In genomic region chr1:167443757-167444156, GRCh38 we compare ENCODE assay signal across 30 cellular contexts.
DNase-seq lines count a peak whose midpoint lies in the region; ATAC-seq, FAIRE-seq and TF ChIP-seq lines count a peak whose summit lies in the region.
"Had no signal": no experiment of that assay in that cellular context is flagged by ENCODE, and none has a peak within 500 bp of the region (broad histone marks: within the 10 kb centered on the region; RNA-seq: fewer than 3 reads in every experiment).

No MANE protein-coding gene starts in this region.

- 19% methylated on average over 5 of the region's 5 CpGs for WGBS in K562 (ENCODE audit: insufficient coverage, low coverage, missing lambda C conversion rate)

- no peak for ATAC-seq in RWPE2 (ENCODE audit: low read depth)
- no peak for ATAC-seq in K562
- ATAC-seq in stimulated activated effector memory CD8-positive, alpha-beta T cell treated with anti-CD3 and anti-CD28 coated beads, Interleukin-12 subunit alpha, Interleukin-12 subunit beta, amount 100 ng/mL, for 72 hours: no peak
- ATAC-seq in GM18909 (IDR thresholded peaks at IDR 0.05; ENCODE audit: poor library complexity, unreplicated experiment): no peak
- ATAC-seq: heart right ventricle, left ventricle myocardium superior, WTC11 had no signal

- H3K27me3 ChIP-seq in RWPE2 (ENCODE audit: insufficient read depth, poor library complexity, severe bottlenecking): no peaks in the 10 kb centered on the region
- H3K27me3 ChIP-seq in K562 (ENCODE audit: control insufficient read depth in 2 of 2, insufficient read depth in 2 of 2, low read length in 2 of 2): peaks cover 13 to 31% of the 10 kb centered on the region in 2 experiments

- H3K36me3 ChIP-seq in RWPE2 (ENCODE audit: low read depth) (no peaks in the 10 kb centered on the region), K562 (ENCODE audit: control insufficient read depth, insufficient read depth, low read length) (no peaks in the 10 kb centered on the region)
- H3K36me3 ChIP-seq: heart right ventricle, sigmoid colon, SJSA1 had no signal

- peaks cover 10% of the 10 kb centered on the region for H3K36me3 Mint-ChIP-seq in activated naive CD4-positive, alpha-beta T cell treated with anti-CD3 and anti-CD28 coated beads for 36 hours (ENCODE audit: low read depth)
- peaks cover 87% of the 10 kb centered on the region for H3K36me3 Mint-ChIP-seq in stimulated activated effector memory CD8-positive, alpha-beta T cell treated with anti-CD3 and anti-CD28 coated beads, Interleukin-12 subunit alpha, Interleukin-12 subunit beta, amount 100 ng/mL, for 72 hours
- H3K36me3 Mint-ChIP-seq: mesothelial cell of epicardium, WTC11 had no signal

- H3K79me2 ChIP-seq in K562 (ENCODE audit: control insufficient read depth, insufficient read depth, low read length): no peaks in the 10 kb centered on the region

- POLR2A ChIA-PET in K562 (lab: Yijun Ruan, JAX): interaction anchor here (0.6 to 1.0 kb wide), 4 partner anchors 25 to 171 kb away, joined by 3 read pairs; no protein-coding TSS in a partner anchor

- no peak for FAIRE-seq in K562 (lab: Jason Lieb, UNC)
- FAIRE-seq: astrocyte, G401.6, RCC 7860, urothelium cell line had no signal

- no peaks in the 10 kb centered on the region for H4K20me1 ChIP-seq in K562 (replicated peaks; ENCODE audit: control insufficient read depth, insufficient read depth, low read length)

- CTCF ChIA-PET in activated naive CD4-positive, alpha-beta T cell treated with anti-CD3 and anti-CD28 coated beads for 36 hours (lab: Charles Lee): interaction anchor here (0.6 to 5.5 kb wide), 13 partner anchors 12 to 223 kb away, joined by 3 to 61 read pairs (median 3); partner anchors contain the start of genes CD247 and POU2F1
- CTCF ChIA-PET in K562 (lab: Yijun Ruan, JAX; ENCODE audit: low intra/inter-chr PET ratio): no interaction called here

- H3K27ac ChIP-seq in RWPE2 (ENCODE audit: poor library complexity, severe bottlenecking) (no peak overlapping the region), K562 (ENCODE audit: extremely low read depth, low read depth, low read length) (no peak overlapping the region)
- H3K27ac ChIP-seq: C4-2B, dorsolateral prefrontal cortex, epithelial cell of prostate, heart right ventricle, sigmoid colon, SJSA1 had no signal

- H3K9ac ChIP-seq in K562 (ENCODE audit: insufficient read depth in 1 of 2, low read depth in 2 of 2, low read length in 2 of 2): no peak overlapping the region

- no TSS peak for BruUV-seq in K562 (replicated peaks; lab: Mats Ljungman, UMichigan)

- TF ChIP-seq CTCF in RWPE2 (IDR thresholded peaks at IDR 0.05; ENCODE audit: poor library complexity, severe bottlenecking) (no peak), K562 (IDR thresholded peaks at IDR 0.05 in 2 of 3, conservative IDR thresholded peaks at IDR 0.05 in 1 of 3; ENCODE audit: insufficient read depth in 2 of 3, low read depth in 1 of 3, low read length in 3 of 3) (no peak)

- H3K4me3 ChIP-seq in RWPE2 (ENCODE audit: severe bottlenecking) (no peak overlapping the region), K562 (no peak overlapping the region)
- H3K4me3 ChIP-seq: dorsolateral prefrontal cortex, heart right ventricle, sigmoid colon, SJSA1 had no signal

- H3K4me3 Mint-ChIP-seq in activated naive CD4-positive, alpha-beta T cell treated with anti-CD3 and anti-CD28 coated beads for 36 hours: no peak overlapping the region
- no peak overlapping the region for H3K4me3 Mint-ChIP-seq in stimulated activated effector memory CD8-positive, alpha-beta T cell treated with anti-CD3 and anti-CD28 coated beads, Interleukin-12 subunit alpha, Interleukin-12 subunit beta, amount 100 ng/mL, for 72 hours
- H3K4me3 Mint-ChIP-seq: mesothelial cell of epicardium, nephron progenitor cell, WTC11 had no signal

- no peak overlapping the region for H2AFZ ChIP-seq in K562 (ENCODE audit: low read depth, low read length)

- intact Hi-C loops in activated naive CD4-positive, alpha-beta T cell treated with anti-CD3 and anti-CD28 coated beads for 36 hours (cut with micrococcal nuclease): no loop called here
- intact Hi-C loops in K562 (cut with micrococcal nuclease): loop anchor here (5.0 to 10.0 kb wide), 2 partner anchors 221 to 241 kb away; partner anchors contain the start of gene POU2F1

- H3K4me2 ChIP-seq in K562 (ENCODE audit: insufficient read depth, low read length): no peak overlapping the region

- no peak for TF ChIP-seq RAD21 in K562 (CRISPR knock-in tag; conservative IDR thresholded peaks at IDR 0.05 in 1 of 2, IDR thresholded peaks at IDR 0.05 in 1 of 2)

- no peaks in the 10 kb centered on the region for H3K27me3 Mint-ChIP-seq in activated naive CD4-positive, alpha-beta T cell treated with anti-CD3 and anti-CD28 coated beads for 36 hours (ENCODE audit: low read depth)
- H3K27me3 Mint-ChIP-seq: central memory CD8-positive, alpha-beta T cell had no signal

- no peaks in the 10 kb centered on the region for H3K9me3 Mint-ChIP-seq in activated naive CD4-positive, alpha-beta T cell treated with anti-CD3 and anti-CD28 coated beads for 36 hours
- no peaks in the 10 kb centered on the region for H3K9me3 Mint-ChIP-seq in stimulated activated effector memory CD8-positive, alpha-beta T cell treated with anti-CD3 and anti-CD28 coated beads, Interleukin-12 subunit alpha, Interleukin-12 subunit beta, amount 100 ng/mL, for 72 hours
- H3K9me3 Mint-ChIP-seq: central memory CD8-positive, alpha-beta T cell; mesothelial cell of epicardium; nephron progenitor cell; WTC11 had no signal

- H3K9me3 ChIP-seq in RWPE2 (ENCODE audit: severe bottlenecking) (no peaks in the 10 kb centered on the region), K562 (replicated peaks; ENCODE audit: control insufficient read depth, insufficient read depth, low read depth, low read length) (no peaks in the 10 kb centered on the region)
- H3K9me3 ChIP-seq: heart right ventricle, sigmoid colon, SJSA1 had no signal

- TF ChIP-seq POLR2A in K562 (conservative IDR thresholded peaks at IDR 0.05): no peak
- no peak for TF ChIP-seq POLR2A in erythroblast (IDR thresholded peaks at IDR 0.05; ENCODE audit: low read length)

- peak overlapping the region; percentile 2 for H3K27ac Mint-ChIP-seq in activated naive CD4-positive, alpha-beta T cell treated with anti-CD3 and anti-CD28 coated beads for 36 hours
- H3K27ac Mint-ChIP-seq in stimulated activated effector memory CD8-positive, alpha-beta T cell treated with anti-CD3 and anti-CD28 coated beads, Interleukin-12 subunit alpha, Interleukin-12 subunit beta, amount 100 ng/mL, for 72 hours: peak overlapping the region; percentile 89
- H3K27ac Mint-ChIP-seq: mesothelial cell of epicardium, nephron progenitor cell, WTC11 had no signal

- H3K4me1 ChIP-seq in RWPE2 (ENCODE audit: insufficient read depth, poor library complexity, severe bottlenecking): no peaks in the 10 kb centered on the region
- H3K4me1 ChIP-seq in K562 (replicated peaks in 1 of 2; ENCODE audit: control insufficient read depth in 2 of 2, insufficient read depth in 2 of 2, low read length in 2 of 2): peaks cover 12 to 13% of the 10 kb centered on the region in 2 experiments

- peaks cover 75% of the 10 kb centered on the region for H3K4me1 Mint-ChIP-seq in activated naive CD4-positive, alpha-beta T cell treated with anti-CD3 and anti-CD28 coated beads for 36 hours (ENCODE audit: low read depth)
- peaks cover 79% of the 10 kb centered on the region for H3K4me1 Mint-ChIP-seq in stimulated activated effector memory CD8-positive, alpha-beta T cell treated with anti-CD3 and anti-CD28 coated beads, Interleukin-12 subunit alpha, Interleukin-12 subunit beta, amount 100 ng/mL, for 72 hours
- H3K4me1 Mint-ChIP-seq: mesothelial cell of epicardium had no signal

- in situ Hi-C loops in K562 (cut with MboI): loop anchor here (5.0 to 10.0 kb wide), 2 partner anchors 176 to 559 kb away; no protein-coding TSS in a partner anchor

- peaks cover 4% of the 10 kb centered on the region for H3K9me1 ChIP-seq in K562 (ENCODE audit: control insufficient read depth, insufficient read depth, low read length)

- no peak for TF ChIP-seq EP300 in K562 (IDR thresholded peaks at IDR 0.05; ENCODE audit: low read length)

- no peak for DNase-seq in activated naive CD4-positive, alpha-beta T cell treated with anti-CD3 and anti-CD28 coated beads for 36 hours
- no peak for DNase-seq in activated naive CD4-positive, alpha-beta T cell treated with anti-CD3 and anti-CD28 coated beads, Interleukin-2, amount 50 U/mL, for 16 hours
- DNase-seq in RWPE2 (ENCODE audit: low spot score) (peak; percentile 9), K562 (ENCODE audit: extremely low read depth in 1 of 4, low spot score in 3 of 4) (no peak), erythroblast (lab: John Stamatoyannopoulos, UW) (no peak), NCI-H1930 (lab: John Stamatoyannopoulos, UW) (no peak)
- no peak for DNase-seq in stimulated activated effector memory CD8-positive, alpha-beta T cell treated with anti-CD3 and anti-CD28 coated beads, Interleukin-12 subunit alpha, Interleukin-12 subunit beta, amount 100 ng/mL, for 72 hours (ENCODE audit: low spot score in 2 of 2)
- DNase-seq: activated gamma-delta T cell; dorsolateral prefrontal cortex; H7; heart right ventricle; left ventricle myocardium superior; NCI-H1417 treated with DMSO at 0.1 percent for 48 hours; NCI-H510A treated with DMSO at 0.1 percent for 48 hours; nephron progenitor cell; NK-92 treated with Interleukin-12 subunit alpha and Interleukin-12 subunit beta, amount 100 ng/mL, for 24 hours; sigmoid colon; stimulated activated CD4-positive, alpha-beta T cell treated with anti-CD3 and anti-CD28 coated beads, Interleukin-15, amount 100 ng/mL, for 24 hours; T-helper 9 cell had no signal

TF ChIP-seq in K562, 482 proteins besides CTCF, POLR2A, EP300 and RAD21:
- TF ChIP-seq CEBPB (tag; IDR thresholded peaks at IDR 0.05) (peak; percentile 65), BACH1 (tag; IDR thresholded peaks at IDR 0.05) (no peak), CEBPG (CRISPR knock-in tag; IDR thresholded peaks at IDR 0.05) (no peak), CEBPG (tag; conservative IDR thresholded peaks at IDR 0.05 in 1 of 2, IDR thresholded peaks at IDR 0.05 in 1 of 2) (peak in 1 of 2 experiments; percentile 36; a peak in 1 of 4 replicates), ZFP36 (IDR thresholded peaks at IDR 0.05; ENCODE audit: low read depth, low read length, partially characterized antibody) (peak; percentile 36), TBP (optimal IDR thresholded peaks at IDR 0.05; ENCODE audit: low read depth, low read length) (no peak), HDGF (IDR thresholded peaks at IDR 0.05) (no peak), WHSC1 (IDR thresholded peaks at IDR 0.05; ENCODE audit: low read length) (no peak)
TF ChIP-seq in K562: peak in this region for 3.
